ENCODE assay signal across 11 cellular contexts in the genomic region with DNA sequence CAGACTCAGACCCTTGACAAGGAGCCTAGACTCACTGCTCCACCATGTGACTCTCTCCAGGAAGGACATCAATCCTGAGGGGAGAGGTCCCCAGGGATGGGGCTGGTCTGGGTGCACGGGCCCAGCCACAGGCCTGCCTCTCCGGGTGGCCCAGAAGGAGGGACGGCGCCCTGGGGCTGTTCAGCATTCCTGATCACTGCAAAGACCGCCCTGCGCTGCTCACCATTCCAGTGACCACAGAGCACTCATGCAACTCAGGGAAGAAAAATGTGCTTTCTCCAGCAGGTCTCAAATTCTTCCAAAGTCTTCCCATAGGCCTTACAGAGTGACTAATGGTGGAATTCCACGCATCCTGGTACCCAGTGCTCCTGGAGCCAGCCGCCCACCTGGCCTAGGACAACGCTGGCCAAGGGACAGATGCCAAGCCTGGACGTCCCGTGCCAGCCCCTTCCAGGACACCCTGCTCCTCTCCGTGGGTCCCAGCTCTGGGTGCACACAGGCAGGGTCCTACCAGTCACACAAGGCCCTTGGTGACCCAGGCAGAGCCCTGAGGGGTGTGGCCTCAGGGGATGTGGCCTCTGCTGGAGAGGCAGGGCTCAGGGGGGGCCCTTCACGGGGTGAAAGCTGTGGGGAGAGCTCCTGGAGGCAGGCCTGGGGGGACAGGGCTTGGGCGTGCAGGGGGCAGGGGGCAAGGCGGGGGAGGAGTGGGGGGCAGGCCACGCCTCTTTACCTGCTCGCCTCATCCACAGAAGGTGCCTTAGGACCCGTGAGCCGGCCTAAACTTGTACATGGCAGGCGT.
A peak's percentile ranks its signal among the peaks of the same experiment; 100 is the strongest.
DNase-seq lines count a peak whose midpoint lies in the region; ATAC-seq and TF ChIP-seq lines count a peak whose summit lies in the region.
"Had no signal": no experiment of that assay in that cellular context is flagged by ENCODE, and none has a peak within 500 bp of the region (broad histone marks: within the 10 kb centered on the region; RNA-seq: fewer than 3 reads in every experiment).

No MANE protein-coding gene starts in this region.

- WGBS in mammary epithelial cell (ENCODE audit: low coverage, missing lambda C conversion rate): 8% methylated on average over 7 of the region's 20 CpGs
- WGBS in mesenchymal stem cell: 74% methylated on average over 19 of the region's 20 CpGs

- no peak overlapping the region for H4K8ac ChIP-seq in mesenchymal stem cell (ENCODE audit: low read length)

- H3K4ac ChIP-seq in mesenchymal stem cell (ENCODE audit: low read depth in 1 of 2, low read length in 2 of 2): no peak overlapping the region

- H3K23ac ChIP-seq in mesenchymal stem cell (ENCODE audit: low read length in 2 of 2): no peak overlapping the region

- TF ChIP-seq CTCF in mammary epithelial cell (conservative IDR thresholded peaks at IDR 0.05 in 1 of 2, IDR thresholded peaks at IDR 0.05 in 1 of 2; ENCODE audit: extremely low read depth in 1 of 2, insufficient read depth in 1 of 2, low read depth in 1 of 2, low read length in 2 of 2): no peak
- TF ChIP-seq CTCF in coronary artery (IDR thresholded peaks at IDR 0.05): no peak

- H3K4me1 ChIP-seq in HUES6 (ENCODE audit: control insufficient read depth, insufficient read depth, low read length) (peaks cover 16% of the 10 kb centered on the region; the same call in 1 of the 2 replicates), mammary epithelial cell (ENCODE audit: insufficient read depth, low read length) (peaks cover 29% of the 10 kb centered on the region), mesenchymal stem cell (ENCODE audit: control insufficient read depth, insufficient read depth, low read depth, low read length) (peaks cover 23% of the 10 kb centered on the region), HAP-1 (peaks cover 7% of the 10 kb centered on the region; the same call in 1 of the 2 replicates)

- H3K4me2 ChIP-seq in mammary epithelial cell (ENCODE audit: insufficient read depth, low read depth, low read length): peak overlapping the region; percentile 80
- no peak overlapping the region for H3K4me2 ChIP-seq in mesenchymal stem cell (ENCODE audit: low read length, poor library complexity, severe bottlenecking)

- H2BK12ac ChIP-seq in mesenchymal stem cell (ENCODE audit: low read length in 2 of 2): no peak overlapping the region

- CTCF ChIA-PET in mammary epithelial cell (lab: Charles Lee; ENCODE audit: low non-redundant PET): interaction anchor here (0.9 kb wide), 1 partner anchor 435 kb away, joined by 5 read pairs; no protein-coding TSS in a partner anchor

- H2BK120ac ChIP-seq in mesenchymal stem cell (ENCODE audit: low read depth, low read length): no peak overlapping the region

- H4K20me1 ChIP-seq in mammary epithelial cell (ENCODE audit: insufficient read depth, low read length): no peaks in the 10 kb centered on the region

- in situ Hi-C loops in mammary epithelial cell (cut with MboI; ENCODE audit: low sequenced_read_pairs in 2 of 2): no loop called here
- in situ Hi-C loops in HAP-1 (cut with MboI; ENCODE audit: low sequenced_read_pairs): no loop called here

- BruUV-seq in mammary epithelial cell (replicated peaks; lab: Mats Ljungman, UMichigan): no TSS peak

- DNase-seq in AG08395 (ENCODE audit: low spot score): peak; percentile 63
- peak; percentile 77 for DNase-seq in mammary epithelial cell
- DNase-seq in mesenchymal stem cell: peak; percentile 68
- DNase-seq in NOMO-1 (lab: John Stamatoyannopoulos, UW; ENCODE audit: unreplicated experiment in 2 of 2): no peak
- no peak for DNase-seq in coronary artery (ENCODE audit: low spot score)
- DNase-seq in HAP-1 (ENCODE audit: low spot score in 2 of 2): no peak
- DNase-seq: activated B cell treated with CpG ODN at 0.5 μM for 24 hours; activated naive CD8-positive, alpha-beta T cell treated with anti-CD3 and anti-CD28 coated beads, Interleukin-2, amount 50 U/mL, for 24 hours; CD4-positive, alpha-beta memory T cell had no signal

- H3K9me3 ChIP-seq in HUES6 (ENCODE audit: control insufficient read depth, insufficient read depth, low read depth, low read length) (no peaks in the 10 kb centered on the region), mammary epithelial cell (replicated peaks; ENCODE audit: insufficient read depth, low read length) (no peaks in the 10 kb centered on the region), mesenchymal stem cell (ENCODE audit: control insufficient read depth, low read length) (peaks cover 3% of the 10 kb centered on the region), HAP-1 (no peaks in the 10 kb centered on the region)

- peaks cover 3% of the 10 kb centered on the region for H3K79me2 ChIP-seq in mammary epithelial cell (ENCODE audit: insufficient read depth, low read length)

- ATAC-seq in HG03175 (IDR thresholded peaks at IDR 0.05; ENCODE audit: unreplicated experiment): no peak
- ATAC-seq: activated naive CD8-positive, alpha-beta T cell treated with anti-CD3 and anti-CD28 coated beads, Interleukin-2, amount 50 U/mL, for 24 hours had no signal

- dilution Hi-C loops in mammary epithelial cell (cut with HindIII; ENCODE audit: low sequenced_read_pairs): no loop called here

- no peak overlapping the region for H2BK15ac ChIP-seq in mesenchymal stem cell (ENCODE audit: low read depth, poor library complexity, severe bottlenecking)

- intact Hi-C loops in mammary epithelial cell (cut with micrococcal nuclease): loop anchor here (5.0 kb wide), 1 partner anchor 446 kb away; no protein-coding TSS in a partner anchor

- no peak overlapping the region for H3K18ac ChIP-seq in mesenchymal stem cell (ENCODE audit: low read depth in 1 of 2, low read length in 2 of 2)

- H4K91ac ChIP-seq in mesenchymal stem cell (ENCODE audit: low read length): no peak overlapping the region

- no peaks in the 10 kb centered on the region for H3K79me1 ChIP-seq in mesenchymal stem cell (replicated peaks; ENCODE audit: low read length, poor library complexity, severe bottlenecking)

- H3K27me3 ChIP-seq in HUES6 (ENCODE audit: control insufficient read depth, insufficient read depth, low read length) (no peaks in the 10 kb centered on the region), mammary epithelial cell (ENCODE audit: insufficient read depth, low read length) (no peaks in the 10 kb centered on the region), mesenchymal stem cell (ENCODE audit: control insufficient read depth in 1 of 2, insufficient read depth in 1 of 2, low read length in 2 of 2) (peaks cover 4 to 6% of the 10 kb centered on the region in 2 experiments), HAP-1 (ENCODE audit: low read depth) (no peaks in the 10 kb centered on the region; the same call in 1 of the 2 replicates)

- no peak overlapping the region for H2BK5ac ChIP-seq in mesenchymal stem cell (ENCODE audit: low read depth, low read length, poor library complexity, severe bottlenecking)

- no peak overlapping the region for H2AK5ac ChIP-seq in mesenchymal stem cell (ENCODE audit: low read length, severe bottlenecking)

- H2AFZ ChIP-seq in mammary epithelial cell (ENCODE audit: low read depth, low read length) (peak overlapping the region; percentile 35), mesenchymal stem cell (ENCODE audit: low read depth, low read length) (no peak overlapping the region)

- H3K36me3 ChIP-seq in HUES6 (ENCODE audit: control insufficient read depth, insufficient read depth, low read length) (no peaks in the 10 kb centered on the region; the same call in 1 of the 2 replicates), mammary epithelial cell (ENCODE audit: insufficient read depth, low read length) (no peaks in the 10 kb centered on the region), mesenchymal stem cell (ENCODE audit: control insufficient read depth in 1 of 2, insufficient read depth in 2 of 2, low read depth in 1 of 2, low read length in 2 of 2) (no peaks in the 10 kb centered on the region), HAP-1 (replicated peaks) (no peaks in the 10 kb centered on the region)

- no peak overlapping the region for H3K27ac ChIP-seq in HUES6 (ENCODE audit: low read depth, low read length)
- H3K27ac ChIP-seq in mammary epithelial cell (ENCODE audit: insufficient read depth, low read depth, low read length): no peak overlapping the region
- peak overlapping the region; percentile 41 for H3K27ac ChIP-seq in mesenchymal stem cell (ENCODE audit: low read length, poor library complexity, severe bottlenecking)
- no peak overlapping the region for H3K27ac ChIP-seq in coronary artery

- H3K14ac ChIP-seq in mesenchymal stem cell (ENCODE audit: low read length in 2 of 2): no peak overlapping the region

- H3K9ac ChIP-seq in HUES6 (ENCODE audit: low read length): no peak overlapping the region
- no peak overlapping the region for H3K9ac ChIP-seq in mammary epithelial cell (ENCODE audit: insufficient read depth, low read length)
- no peak overlapping the region for H3K9ac ChIP-seq in mesenchymal stem cell (ENCODE audit: low read length)

- H3K4me3 ChIP-seq in HUES6 (ENCODE audit: low read depth, low read length) (peak overlapping the region; percentile 57; the same call in 1 of the 2 replicates), mammary epithelial cell (replicated peaks in 1 of 3; ENCODE audit: insufficient read depth in 1 of 3, low read depth in 2 of 3, low read length in 3 of 3) (peak overlapping the region in 2 of 3 experiments; percentile 53 to 59), mesenchymal stem cell (ENCODE audit: insufficient read depth in 1 of 2, low read depth in 1 of 2, low read length in 2 of 2) (no peak overlapping the region), coronary artery (no peak overlapping the region), HAP-1 (no peak overlapping the region)

Comparison
In these comparisons a context has a peak if more than half of its experiments do, and no peak if none do; other contexts are left out.
1. DNase-seq: peak in AG08395 (single experiment), mammary epithelial cell (single experiment) and mesenchymal stem cell (single experiment); none in NOMO-1 (0 of 2), coronary artery (single experiment) and HAP-1 (0 of 2).
2. H3K4me3 ChIP-seq: peak in HUES6 (single experiment) and mammary epithelial cell (2 of 3); none in mesenchymal stem cell (0 of 2), coronary artery (single experiment) and HAP-1 (single experiment).